1 cellular context compared by ENCODE assay signal in the genomic region with DNA sequence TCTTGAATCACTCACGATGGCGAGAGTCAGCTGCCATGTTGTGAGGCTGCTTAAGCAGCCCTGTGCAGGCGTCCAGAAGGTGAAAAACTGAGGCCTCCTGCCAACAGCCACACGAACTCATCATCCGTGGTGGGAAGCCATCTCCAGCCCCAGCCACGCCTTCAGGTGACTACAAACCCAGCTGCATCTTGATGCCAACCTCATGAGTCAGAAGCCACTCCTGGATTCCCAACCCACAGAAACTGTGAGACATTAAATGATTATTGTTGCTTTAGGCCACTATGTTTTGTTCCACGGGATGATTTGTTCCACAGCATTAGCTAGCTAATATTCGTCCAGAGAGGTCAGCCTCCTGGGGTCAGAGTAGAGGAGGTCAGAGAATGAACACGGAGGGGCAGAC.
TF ChIP-seq lines count a peak whose summit lies in the region.

No MANE protein-coding gene starts in this region.

TF ChIP-seq in HepG2, 621 proteins besides CTCF, POLR2A, EP300 and RAD21 (continued from another document):
- TF ChIP-seq, protein P1, sequence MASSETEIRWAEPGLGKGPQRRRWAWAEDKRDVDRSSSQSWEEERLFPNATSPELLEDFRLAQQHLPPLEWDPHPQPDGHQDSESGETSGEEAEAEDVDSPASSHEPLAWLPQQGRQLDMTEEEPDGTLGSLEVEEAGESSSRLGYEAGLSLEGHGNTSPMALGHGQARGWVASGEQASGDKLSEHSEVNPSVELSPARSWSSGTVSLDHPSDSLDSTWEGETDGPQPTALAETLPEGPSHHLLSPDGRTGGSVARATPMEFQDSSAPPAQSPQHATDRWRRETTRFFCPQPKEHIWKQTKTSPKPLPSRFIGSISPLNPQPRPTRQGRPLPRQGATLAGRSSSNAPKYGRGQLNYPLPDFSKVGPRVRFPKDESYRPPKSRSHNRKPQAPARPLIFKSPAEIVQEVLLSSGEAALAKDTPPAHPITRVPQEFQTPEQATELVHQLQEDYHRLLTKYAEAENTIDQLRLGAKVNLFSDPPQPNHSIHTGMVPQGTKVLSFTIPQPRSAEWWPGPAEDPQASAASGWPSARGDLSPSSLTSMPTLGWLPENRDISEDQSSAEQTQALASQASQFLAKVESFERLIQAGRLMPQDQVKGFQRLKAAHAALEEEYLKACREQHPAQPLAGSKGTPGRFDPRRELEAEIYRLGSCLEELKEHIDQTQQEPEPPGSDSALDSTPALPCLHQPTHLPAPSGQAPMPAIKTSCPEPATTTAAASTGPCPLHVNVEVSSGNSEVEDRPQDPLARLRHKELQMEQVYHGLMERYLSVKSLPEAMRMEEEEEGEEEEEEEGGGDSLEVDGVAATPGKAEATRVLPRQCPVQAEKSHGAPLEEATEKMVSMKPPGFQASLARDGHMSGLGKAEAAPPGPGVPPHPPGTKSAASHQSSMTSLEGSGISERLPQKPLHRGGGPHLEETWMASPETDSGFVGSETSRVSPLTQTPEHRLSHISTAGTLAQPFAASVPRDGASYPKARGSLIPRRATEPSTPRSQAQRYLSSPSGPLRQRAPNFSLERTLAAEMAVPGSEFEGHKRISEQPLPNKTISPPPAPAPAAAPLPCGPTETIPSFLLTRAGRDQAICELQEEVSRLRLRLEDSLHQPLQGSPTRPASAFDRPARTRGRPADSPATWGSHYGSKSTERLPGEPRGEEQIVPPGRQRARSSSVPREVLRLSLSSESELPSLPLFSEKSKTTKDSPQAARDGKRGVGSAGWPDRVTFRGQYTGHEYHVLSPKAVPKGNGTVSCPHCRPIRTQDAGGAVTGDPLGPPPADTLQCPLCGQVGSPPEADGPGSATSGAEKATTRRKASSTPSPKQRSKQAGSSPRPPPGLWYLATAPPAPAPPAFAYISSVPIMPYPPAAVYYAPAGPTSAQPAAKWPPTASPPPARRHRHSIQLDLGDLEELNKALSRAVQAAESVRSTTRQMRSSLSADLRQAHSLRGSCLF (CRISPR knock-in tag; IDR thresholded peaks at IDR 0.05; ENCODE audit: borderline replicate concordance), result no peak
- 0 out of 4 replicates have a peak, but pooled peaks of 1 of the 2 experiments have one; percentile 10 for TF ChIP-seq KLF16 (CRISPR knock-in tag; IDR thresholded peaks at IDR 0.05)
- TF ChIP-seq ZNF775 (CRISPR knock-in tag; IDR thresholded peaks at IDR 0.05; ENCODE audit: borderline replicate concordance), result no peak
- TF ChIP-seq TEAD2 (CRISPR knock-in tag; IDR thresholded peaks at IDR 0.05), result no peak
- TF ChIP-seq FOXC1 (CRISPR knock-in tag; IDR thresholded peaks at IDR 0.05; ENCODE audit: borderline replicate concordance), result peak; percentile 47; the same call in 1 of the 2 replicates
- no peak for TF ChIP-seq RFX1 (IDR thresholded peaks at IDR 0.05)
- TF ChIP-seq DNMT1 (CRISPR knock-in tag; IDR thresholded peaks at IDR 0.05), result no peak
- TF ChIP-seq ZNF709 (CRISPR knock-in tag; IDR thresholded peaks at IDR 0.05), result no peak
- peak; percentile 98 for TF ChIP-seq RBAK (CRISPR knock-in tag; IDR thresholded peaks at IDR 0.05)
- peak; percentile 6; the same call in 1 of the 2 replicates for TF ChIP-seq ZNF776 (CRISPR knock-in tag; IDR thresholded peaks at IDR 0.05)
- TF ChIP-seq, protein P2, sequence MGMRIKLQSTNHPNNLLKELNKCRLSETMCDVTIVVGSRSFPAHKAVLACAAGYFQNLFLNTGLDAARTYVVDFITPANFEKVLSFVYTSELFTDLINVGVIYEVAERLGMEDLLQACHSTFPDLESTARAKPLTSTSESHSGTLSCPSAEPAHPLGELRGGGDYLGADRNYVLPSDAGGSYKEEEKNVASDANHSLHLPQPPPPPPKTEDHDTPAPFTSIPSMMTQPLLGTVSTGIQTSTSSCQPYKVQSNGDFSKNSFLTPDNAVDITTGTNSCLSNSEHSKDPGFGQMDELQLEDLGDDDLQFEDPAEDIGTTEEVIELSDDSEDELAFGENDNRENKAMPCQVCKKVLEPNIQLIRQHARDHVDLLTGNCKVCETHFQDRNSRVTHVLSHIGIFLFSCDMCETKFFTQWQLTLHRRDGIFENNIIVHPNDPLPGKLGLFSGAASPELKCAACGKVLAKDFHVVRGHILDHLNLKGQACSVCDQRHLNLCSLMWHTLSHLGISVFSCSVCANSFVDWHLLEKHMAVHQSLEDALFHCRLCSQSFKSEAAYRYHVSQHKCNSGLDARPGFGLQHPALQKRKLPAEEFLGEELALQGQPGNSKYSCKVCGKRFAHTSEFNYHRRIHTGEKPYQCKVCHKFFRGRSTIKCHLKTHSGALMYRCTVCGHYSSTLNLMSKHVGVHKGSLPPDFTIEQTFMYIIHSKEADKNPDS (CRISPR knock-in tag; IDR thresholded peaks at IDR 0.05), result 0 out of 2 replicates have a peak, but pooled peaks have one; percentile 54
- TF ChIP-seq, protein P3, sequence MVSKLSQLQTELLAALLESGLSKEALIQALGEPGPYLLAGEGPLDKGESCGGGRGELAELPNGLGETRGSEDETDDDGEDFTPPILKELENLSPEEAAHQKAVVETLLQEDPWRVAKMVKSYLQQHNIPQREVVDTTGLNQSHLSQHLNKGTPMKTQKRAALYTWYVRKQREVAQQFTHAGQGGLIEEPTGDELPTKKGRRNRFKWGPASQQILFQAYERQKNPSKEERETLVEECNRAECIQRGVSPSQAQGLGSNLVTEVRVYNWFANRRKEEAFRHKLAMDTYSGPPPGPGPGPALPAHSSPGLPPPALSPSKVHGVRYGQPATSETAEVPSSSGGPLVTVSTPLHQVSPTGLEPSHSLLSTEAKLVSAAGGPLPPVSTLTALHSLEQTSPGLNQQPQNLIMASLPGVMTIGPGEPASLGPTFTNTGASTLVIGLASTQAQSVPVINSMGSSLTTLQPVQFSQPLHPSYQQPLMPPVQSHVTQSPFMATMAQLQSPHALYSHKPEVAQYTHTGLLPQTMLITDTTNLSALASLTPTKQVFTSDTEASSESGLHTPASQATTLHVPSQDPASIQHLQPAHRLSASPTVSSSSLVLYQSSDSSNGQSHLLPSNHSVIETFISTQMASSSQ (IDR thresholded peaks at IDR 0.05; ENCODE audit: low read depth), result no peak
- TF ChIP-seq, protein P3 (CRISPR knock-in tag; IDR thresholded peaks at IDR 0.05; ENCODE audit: borderline replicate concordance), result no peak
- no peak for TF ChIP-seq ZNF607 (CRISPR knock-in tag; IDR thresholded peaks at IDR 0.05; ENCODE audit: borderline replicate concordance)
- TF ChIP-seq SMAD1 (CRISPR knock-in tag; IDR thresholded peaks at IDR 0.05; ENCODE audit: borderline replicate concordance, low read depth), result no peak
- TF ChIP-seq, protein P4, sequence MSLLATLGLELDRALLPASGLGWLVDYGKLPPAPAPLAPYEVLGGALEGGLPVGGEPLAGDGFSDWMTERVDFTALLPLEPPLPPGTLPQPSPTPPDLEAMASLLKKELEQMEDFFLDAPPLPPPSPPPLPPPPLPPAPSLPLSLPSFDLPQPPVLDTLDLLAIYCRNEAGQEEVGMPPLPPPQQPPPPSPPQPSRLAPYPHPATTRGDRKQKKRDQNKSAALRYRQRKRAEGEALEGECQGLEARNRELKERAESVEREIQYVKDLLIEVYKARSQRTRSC (CRISPR knock-in tag; IDR thresholded peaks at IDR 0.05; ENCODE audit: low read depth), result no peak
- no peak for TF ChIP-seq XBP1 (CRISPR knock-in tag; IDR thresholded peaks at IDR 0.05)
- TF ChIP-seq ZNF747 (CRISPR knock-in tag; IDR thresholded peaks at IDR 0.05; ENCODE audit: borderline replicate concordance), result no peak
- TF ChIP-seq, protein P5, sequence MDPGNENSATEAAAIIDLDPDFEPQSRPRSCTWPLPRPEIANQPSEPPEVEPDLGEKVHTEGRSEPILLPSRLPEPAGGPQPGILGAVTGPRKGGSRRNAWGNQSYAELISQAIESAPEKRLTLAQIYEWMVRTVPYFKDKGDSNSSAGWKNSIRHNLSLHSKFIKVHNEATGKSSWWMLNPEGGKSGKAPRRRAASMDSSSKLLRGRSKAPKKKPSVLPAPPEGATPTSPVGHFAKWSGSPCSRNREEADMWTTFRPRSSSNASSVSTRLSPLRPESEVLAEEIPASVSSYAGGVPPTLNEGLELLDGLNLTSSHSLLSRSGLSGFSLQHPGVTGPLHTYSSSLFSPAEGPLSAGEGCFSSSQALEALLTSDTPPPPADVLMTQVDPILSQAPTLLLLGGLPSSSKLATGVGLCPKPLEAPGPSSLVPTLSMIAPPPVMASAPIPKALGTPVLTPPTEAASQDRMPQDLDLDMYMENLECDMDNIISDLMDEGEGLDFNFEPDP (CRISPR knock-in tag; conservative IDR thresholded peaks at IDR 0.05), result 0 out of 2 replicates have a peak, but pooled peaks have one; percentile 36
- TF ChIP-seq SKI (IDR thresholded peaks at IDR 0.05; ENCODE audit: partially characterized antibody), result no peak
